In genomic region chr17:75096082-75096625, GRCh38 we compare ENCODE assay signal across 9 cellular contexts. TPM values are rescaled to one million over a fixed set of nuclear protein-coding genes. Genes with fewer than 3 reads are reported as not detected.
A peak's percentile ranks its signal among the peaks of the same experiment; 100 is the strongest.
DNase-seq lines count a peak whose midpoint lies in the region; ATAC-seq and TF ChIP-seq lines count a peak whose summit lies in the region.
"Had no signal": no experiment of that assay in that cellular context is flagged by ENCODE, and none has a peak within 500 bp of the region (broad histone marks: within the 10 kb centered on the region; RNA-seq: fewer than 3 reads in every experiment).

No MANE protein-coding gene starts in this region.

- H3K27ac ChIP-seq in ascending aorta = no peak overlapping the region
- H3K27ac ChIP-seq: 22Rv1 had no signal

- no peaks in the 10 kb centered on the region for H3K36me3 Mint-ChIP-seq in activated CD8-positive, alpha-beta memory T cell treated with anti-CD3 and anti-CD28 coated beads, Interleukin-2, amount 10 ng/mL, durations not matched to agents 7 days and 5 days

- DNase-seq in NCI-H2029 (lab: John Stamatoyannopoulos, UW) (peak; percentile 34), NCI-H2029 treated with DMSO at 0.1 percent for 48 hours (lab: John Stamatoyannopoulos, UW) (no peak), ascending aorta (ENCODE audit: low spot score in 2 of 2) (peak; percentile 27 to 76), kidney epithelial cell (ENCODE audit: low read depth) (peak; percentile 90), ureter (ENCODE audit: low spot score) (peak; percentile 86)
- no peak for DNase-seq in stimulated activated CD4-positive, alpha-beta T cell treated with anti-CD3 and anti-CD28 coated beads, Interleukin-4, amount 100 ng/mL, for 24 hours
- no peak for DNase-seq in activated CD8-positive, alpha-beta memory T cell treated with anti-CD3 and anti-CD28 coated beads, Interleukin-2, amount 10 ng/mL, durations not matched to agents 7 days and 5 days

- H3K27me3 Mint-ChIP-seq in activated CD8-positive, alpha-beta memory T cell treated with anti-CD3 and anti-CD28 coated beads, Interleukin-2, amount 10 ng/mL, durations not matched to agents 7 days and 5 days = no peaks in the 10 kb centered on the region

- no peak overlapping the region for H3K4me3 ChIP-seq in ascending aorta
- H3K4me3 ChIP-seq in kidney epithelial cell (ENCODE audit: low read depth, low read length) = no peak overlapping the region

- no peak overlapping the region for H3K27ac Mint-ChIP-seq in activated CD8-positive, alpha-beta memory T cell treated with anti-CD3 and anti-CD28 coated beads, Interleukin-2, amount 10 ng/mL, durations not matched to agents 7 days and 5 days

- H3K36me3 ChIP-seq in ascending aorta (no peaks in the 10 kb centered on the region), kidney epithelial cell (ENCODE audit: control insufficient read depth, insufficient read depth, low read length) (peaks cover 1% of the 10 kb centered on the region)

- CTCF ChIA-PET in activated CD8-positive, alpha-beta memory T cell treated with anti-CD3 and anti-CD28 coated beads, Interleukin-2, amount 10 ng/mL, durations not matched to agents 7 days and 5 days (lab: Charles Lee) = interaction anchor here (2.9 kb wide), 1 partner anchor 10 kb away, joined by 6 read pairs; no protein-coding TSS in a partner anchor

- H3K4me1 ChIP-seq in ascending aorta = peaks cover 0 to 3% of the 10 kb centered on the region in 2 donors

- no peak for TF ChIP-seq CTCF in ascending aorta (IDR thresholded peaks at IDR 0.05)
- TF ChIP-seq CTCF in kidney epithelial cell (IDR thresholded peaks at IDR 0.05; ENCODE audit: insufficient read depth, low read length, poor library complexity, severe bottlenecking) = no peak

- no peaks in the 10 kb centered on the region for H3K4me1 Mint-ChIP-seq in activated CD8-positive, alpha-beta memory T cell treated with anti-CD3 and anti-CD28 coated beads, Interleukin-2, amount 10 ng/mL, durations not matched to agents 7 days and 5 days

- no peak overlapping the region for H3K4me3 Mint-ChIP-seq in activated CD8-positive, alpha-beta memory T cell treated with anti-CD3 and anti-CD28 coated beads, Interleukin-2, amount 10 ng/mL, durations not matched to agents 7 days and 5 days

- H3K27me3 ChIP-seq in ascending aorta (no peaks in the 10 kb centered on the region), kidney epithelial cell (ENCODE audit: control insufficient read depth, insufficient read depth, low read length) (no peaks in the 10 kb centered on the region)

- H3K9me3 Mint-ChIP-seq in activated CD8-positive, alpha-beta memory T cell treated with anti-CD3 and anti-CD28 coated beads, Interleukin-2, amount 10 ng/mL, durations not matched to agents 7 days and 5 days (ENCODE audit: low read depth) = no peaks in the 10 kb centered on the region

- intact Hi-C loops in ascending aorta (cut with DNase I) = no loop called here

- ATAC-seq in activated CD8-positive, alpha-beta memory T cell treated with anti-CD3 and anti-CD28 coated beads, Interleukin-2, amount 10 ng/mL, durations not matched to agents 7 days and 5 days = no peak
- ATAC-seq in HG02938 (IDR thresholded peaks at IDR 0.05; ENCODE audit: unreplicated experiment) = no peak

- no peaks in the 10 kb centered on the region for H3K9me3 ChIP-seq in ascending aorta

RNA-seq across cellular contexts. Expression of gene SLC16A5, which starts 8.4 kb away (rescaled TPM):
- total RNA-seq in ascending aorta = 101 TPM
- total RNA-seq in kidney epithelial cell = 19.1 and 23.1 TPM in 2 replicates
- total RNA-seq in ureter = 77.7 TPM
- total RNA-seq in activated CD8-positive, alpha-beta memory T cell treated with anti-CD3 and anti-CD28 coated beads, Interleukin-2, amount 10 ng/mL, durations not matched to agents 7 days and 5 days = 1 to 10 TPM; 2.3 to 3.2 TPM

RNA-seq across cellular contexts. Expression of gene ARMC7, which starts 13.6 kb away (rescaled TPM):
- 1.4 TPM for total RNA-seq in ascending aorta
- total RNA-seq in kidney epithelial cell = 7.9 and 8.0 TPM in 2 replicates
- total RNA-seq in ureter = 13.8 TPM
- total RNA-seq in activated CD8-positive, alpha-beta memory T cell treated with anti-CD3 and anti-CD28 coated beads, Interleukin-2, amount 10 ng/mL, durations not matched to agents 7 days and 5 days = 10 to 100 TPM; 13.5 to 14.5 TPM

RNA-seq across cellular contexts. Expression of gene NT5C, which starts 35.4 kb away (rescaled TPM):
- 18.3 TPM for total RNA-seq in ascending aorta
- 107 and 114 TPM in 2 replicates for total RNA-seq in kidney epithelial cell
- 81.6 TPM for total RNA-seq in ureter
- total RNA-seq in activated CD8-positive, alpha-beta memory T cell treated with anti-CD3 and anti-CD28 coated beads, Interleukin-2, amount 10 ng/mL, durations not matched to agents 7 days and 5 days = 10 to 100 TPM; 65.2 to 73.1 TPM

RNA-seq across cellular contexts. Expression of gene KCTD2, which starts 49.1 kb away (rescaled TPM):
- total RNA-seq in ascending aorta (31.4 TPM), kidney epithelial cell (15.6 and 19.2 TPM in 2 replicates), ureter (25.3 TPM)
- 10 to 100 TPM; 16.8 to 19.1 TPM for total RNA-seq in activated CD8-positive, alpha-beta memory T cell treated with anti-CD3 and anti-CD28 coated beads, Interleukin-2, amount 10 ng/mL, durations not matched to agents 7 days and 5 days

RNA-seq across cellular contexts. Expression of gene ATP5PD, which starts 49.4 kb away (rescaled TPM):
- total RNA-seq in ascending aorta = 133 TPM
- 247 and 275 TPM in 2 replicates for total RNA-seq in kidney epithelial cell
- 270 TPM for total RNA-seq in ureter
- 100 to 1,000 TPM; 188 to 210 TPM for total RNA-seq in activated CD8-positive, alpha-beta memory T cell treated with anti-CD3 and anti-CD28 coated beads, Interleukin-2, amount 10 ng/mL, durations not matched to agents 7 days and 5 days

Comparison
In these comparisons a context has a peak if more than half of its experiments do, and no peak if none do; other contexts are left out.
1. DNase-seq: peak in NCI-H2029 (single experiment), ascending aorta (2 of 2), kidney epithelial cell (single experiment) and ureter (single experiment); none in NCI-H2029 treated with DMSO at 0.1 percent for 48 hours (single experiment), stimulated activated CD4-positive, alpha-beta T cell treated with anti-CD3 and anti-CD28 coated beads, Interleukin-4, amount 100 ng/mL, for 24 hours (single experiment) and activated CD8-positive, alpha-beta memory T cell treated with anti-CD3 and anti-CD28 coated beads, Interleukin-2, amount 10 ng/mL, durations not matched to agents 7 days and 5 days (single experiment).